ENCODE assay signal across 16 cellular contexts in the genomic region with DNA sequence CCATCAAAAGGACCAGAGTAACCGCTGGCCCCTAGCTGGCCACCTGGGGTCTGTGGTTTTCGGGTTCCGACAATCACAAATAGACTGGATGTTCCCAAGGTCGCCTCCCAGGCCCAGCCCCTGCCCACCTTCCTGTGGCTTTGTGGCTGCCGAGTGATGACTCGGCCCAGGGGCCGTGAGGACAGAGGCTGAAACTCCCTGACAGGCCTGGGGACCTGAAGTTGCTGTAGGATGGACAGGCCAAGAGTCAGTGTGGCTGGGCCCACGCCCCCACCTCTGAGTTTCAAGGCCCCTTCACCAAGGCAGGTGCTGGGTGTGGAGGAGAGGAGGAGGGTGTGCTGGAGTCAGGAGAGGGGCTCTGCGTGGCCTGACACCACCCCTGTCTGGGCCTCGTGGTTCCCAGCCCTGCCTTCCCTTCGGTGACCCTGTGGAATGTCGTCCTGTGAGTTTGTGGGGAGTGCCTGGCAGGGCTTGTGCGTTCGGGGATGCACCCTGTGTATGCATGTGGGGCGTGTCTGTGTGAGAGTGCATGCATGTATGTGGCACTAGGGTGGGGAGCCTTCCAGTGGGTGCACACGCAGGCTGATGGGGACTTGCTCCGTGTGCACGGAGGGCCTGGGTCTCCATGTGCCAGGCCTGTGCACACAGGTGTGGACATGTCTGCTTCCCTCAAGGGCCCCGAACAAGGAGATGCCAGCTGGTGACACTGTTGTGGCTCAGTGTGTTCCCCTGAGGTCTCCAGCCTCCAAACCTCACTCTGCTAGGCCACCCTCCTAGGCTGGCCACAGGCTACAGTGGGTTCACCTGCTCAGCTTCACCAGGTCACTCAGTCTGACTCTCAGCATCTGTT. TPM values are rescaled to one million over a fixed set of nuclear protein-coding genes. Genes with fewer than 3 reads are reported as not detected.
DNase-seq lines count a peak whose midpoint lies in the region; ATAC-seq, FAIRE-seq and TF ChIP-seq lines count a peak whose summit lies in the region.
"Had no signal": no experiment of that assay in that cellular context is flagged by ENCODE, and none has a peak within 500 bp of the region (broad histone marks: within the 10 kb centered on the region; RNA-seq: fewer than 3 reads in every experiment).

No MANE protein-coding gene starts in this region.

- H3K27ac ChIP-seq in DOHH2 (ENCODE audit: low read depth, low read length) (peak overlapping the region; percentile 97), HEK293 (ENCODE audit: extremely low read depth, low read depth, low read length) (no peak overlapping the region), GM12878 (ENCODE audit: control insufficient read depth, insufficient read depth) (peak overlapping the region; percentile 92), caudate nucleus (ENCODE audit: low read depth, low read length) (no peak overlapping the region)

- in situ Hi-C loops in GM12878 (cut with MboI) = no loop called here

- H3K79me2 ChIP-seq in DOHH2 (ENCODE audit: control insufficient read depth, low read length) (peaks cover 45% of the 10 kb centered on the region), GM12878 (ENCODE audit: control insufficient read depth, insufficient read depth, low read length) (peaks cover 46% of the 10 kb centered on the region)

- WGBS in GM12878 (ENCODE audit: insufficient coverage, insufficient replicate concordance, low lambda C conversion rate, missing lambda C conversion rate) = 42% methylated on average over 19 of the region's 19 CpGs

- RAD21 ChIA-PET in GM12878 (lab: Charles Lee; ENCODE audit: unreplicated experiment) = interaction anchor here (1.2 to 6.9 kb wide), 6 partner anchors 10 to 49 kb away, joined by 5 to 57 read pairs (median 7); partner anchors contain the start of gene TAB1

- H3K9ac ChIP-seq in GM12878 (ENCODE audit: control insufficient read depth, insufficient read depth, low read length) = peak overlapping the region; percentile 94
- peak overlapping the region; percentile 36 for H3K9ac ChIP-seq in mucosa of stomach (ENCODE audit: low read length)

- no peak for TF ChIP-seq RAD21 in GM12878 (IDR thresholded peaks at IDR 0.05; ENCODE audit: insufficient read depth, low read depth, low read length)

- H4K20me1 ChIP-seq in DOHH2 (ENCODE audit: control insufficient read depth, insufficient read depth, low read depth, low read length) (no peaks in the 10 kb centered on the region), GM12878 (ENCODE audit: control insufficient read depth, insufficient read depth) (no peaks in the 10 kb centered on the region)

- DNase-seq in GM12878 (ENCODE audit: low read depth, low spot score) = no peak
- DNase-seq in caudate nucleus (lab: John Stamatoyannopoulos, UW) = no peak
- DNase-seq in stimulated activated naive CD4-positive, alpha-beta T cell (lab: John Stamatoyannopoulos, UW) = no peak
- DNase-seq in foreskin melanocyte = no peak
- no peak for DNase-seq in NCI-H1105 treated with DMSO at 0.1 percent for 48 hours (lab: John Stamatoyannopoulos, UW)
- DNase-seq: activated CD4-positive, alpha-beta T cell treated with anti-CD3 and anti-CD28 coated beads for 1 hour; activated naive CD4-positive, alpha-beta T cell treated with Interleukin-2 at 50 U/mL for 16 hours; midbrain; NCI-H1105; stimulated activated CD4-positive, alpha-beta T cell treated with anti-CD3 and anti-CD28 coated beads, Interleukin-2, amount 100 ng/mL, for 48 hours; stimulated activated naive CD8-positive, alpha-beta T cell treated with anti-CD3 and anti-CD28 coated beads, Interleukin-15, Interleukin-2, amounts not matched to agents 100 U/mL and 50 U/mL, for 24 hours had no signal

- peaks cover 30% of the 10 kb centered on the region for H3F3A ChIP-seq in DOHH2 (ENCODE audit: control insufficient read depth, insufficient read depth)

- peaks cover 99% of the 10 kb centered on the region for H3K4me1 ChIP-seq in DOHH2 (ENCODE audit: control insufficient read depth, low read length)
- no peaks in the 10 kb centered on the region for H3K4me1 ChIP-seq in HEK293 (ENCODE audit: control insufficient read depth, insufficient read depth, low read length)
- peaks cover 67% of the 10 kb centered on the region for H3K4me1 ChIP-seq in GM12878 (ENCODE audit: control insufficient read depth, insufficient read depth, low read length)
- peaks cover 63% of the 10 kb centered on the region for H3K4me1 ChIP-seq in mucosa of stomach (ENCODE audit: control insufficient read depth, insufficient read depth, low read length)

- intact Hi-C loops in GM12878 (cut with micrococcal nuclease; ENCODE audit: unreplicated experiment) = loop anchor here (5.0 kb wide), 1 partner anchor 74 kb away; the partner anchor contains the start of gene ATF4

- H2AFZ ChIP-seq in GM12878 (ENCODE audit: control insufficient read depth, low read depth, low read length) = no peak overlapping the region

- no peaks in the 10 kb centered on the region for H3K27me3 ChIP-seq in DOHH2 (ENCODE audit: control insufficient read depth, low read length)
- no peaks in the 10 kb centered on the region for H3K27me3 ChIP-seq in GM12878 (replicated peaks in 1 of 2; ENCODE audit: control insufficient read depth in 2 of 2, insufficient read depth in 2 of 2, low read length in 1 of 2)
- H3K27me3 ChIP-seq in mucosa of stomach (ENCODE audit: control insufficient read depth, insufficient read depth, low read length) = no peaks in the 10 kb centered on the region

- FAIRE-seq in GM12878 (lab: Jason Lieb, UNC) = no peak

- ATAC-seq in GM12878 = peak; percentile 8
- ATAC-seq: SK-N-SH treated with all-trans-retinoic acid at 6 μM for 48 hours; stimulated activated naive CD8-positive, alpha-beta T cell treated with anti-CD3 and anti-CD28 coated beads, Interleukin-15, Interleukin-2, amounts not matched to agents 100 U/mL and 50 U/mL, for 24 hours had no signal

- TF ChIP-seq CTCF in DOHH2 (IDR thresholded peaks at IDR 0.05; ENCODE audit: low read depth, low read length, poor library complexity, severe bottlenecking) (no peak), HEK293 (tag by site-specific recombination; IDR thresholded peaks at IDR 0.05) (no peak), GM12878 (IDR thresholded peaks at IDR 0.05 in 2 of 3, conservative IDR thresholded peaks at IDR 0.05 in 1 of 3; ENCODE audit: control insufficient read depth in 2 of 3, extremely low read depth in 1 of 3, insufficient read depth in 1 of 3, low read depth in 3 of 3, low read length in 3 of 3) (no peak)

- SMC1A ChIA-PET in GM12878 (lab: Charles Lee; ENCODE audit: uncharacterized antibody, unreplicated experiment) = interaction anchor here (0.5 to 5.9 kb wide), 12 partner anchors 11 to 371 kb away, joined by 3 to 50 read pairs (median 4); partner anchors contain the start of genes MIEF1, RPL3 and TAB1

- peak overlapping the region; percentile 70 for H3K4me3 ChIP-seq in DOHH2 (ENCODE audit: low read length)
- H3K4me3 ChIP-seq in HEK293 (ENCODE audit: low read depth, low read length) = no peak overlapping the region
- H3K4me3 ChIP-seq in GM12878 = peak overlapping the region; percentile 94
- no peak overlapping the region for H3K4me3 ChIP-seq in mucosa of stomach (ENCODE audit: low read length)

- peak; percentile 48; the same call in 1 of the 2 replicates for TF ChIP-seq POLR2A in GM12878 (IDR thresholded peaks at IDR 0.05; ENCODE audit: low read depth, low read length)

- H3K4me2 ChIP-seq in DOHH2 (ENCODE audit: low read length) = peak overlapping the region; percentile 87
- H3K4me2 ChIP-seq in GM12878 (ENCODE audit: control insufficient read depth, insufficient read depth) = peak overlapping the region; percentile 99

- TF ChIP-seq EP300 in GM12878 (IDR thresholded peaks at IDR 0.05; ENCODE audit: borderline replicate concordance in 1 of 2, control insufficient read depth in 1 of 2, low read depth in 2 of 2, low read length in 2 of 2) = 0 out of 4 replicates have a peak, but pooled peaks of 1 of the 2 experiments have one; percentile 12

- no TSS peak for BruUV-seq in GM12878 (replicated peaks; lab: Mats Ljungman, UMichigan)

- H3K9me2 ChIP-seq in DOHH2 (replicated peaks; ENCODE audit: control insufficient read depth, low read length) = no peaks in the 10 kb centered on the region

- CTCF ChIA-PET in HEK293 (lab: Yijun Ruan, JAX) = interaction anchor here (1.1 kb wide), 1 partner anchor 12 kb away, joined by 4 read pairs; no protein-coding TSS in a partner anchor
- CTCF ChIA-PET in GM12878 (lab: Yijun Ruan, JAX) = interaction anchor here (1.0 to 5.8 kb wide), 6 partner anchors 8 to 79 kb away, joined by 3 to 27 read pairs (median 12); partner anchors contain the start of gene TAB1

- POLR2A ChIA-PET in HEK293 (lab: Yijun Ruan, JAX) = interaction anchor here (2.1 kb wide), 1 partner anchor 72 kb away, joined by 16 read pairs; the partner anchor contains the start of gene ATF4
- POLR2A ChIA-PET in GM12878 (lab: Charles Lee) = interaction anchor here (0.7 to 4.7 kb wide), 8 partner anchors 10 to 74 kb away, joined by 3 to 38 read pairs (median 12); no protein-coding TSS in a partner anchor

- no peaks in the 10 kb centered on the region for H3K36me3 ChIP-seq in DOHH2 (ENCODE audit: control insufficient read depth, low read length)
- H3K36me3 ChIP-seq in HEK293 (ENCODE audit: control insufficient read depth in 2 of 2, insufficient read depth in 1 of 2, low read length in 2 of 2) = no peaks in the 10 kb centered on the region
- no peaks in the 10 kb centered on the region for H3K36me3 ChIP-seq in GM12878 (ENCODE audit: control insufficient read depth in 2 of 2, insufficient read depth in 2 of 2, low read length in 1 of 2)
- H3K36me3 ChIP-seq in mucosa of stomach (ENCODE audit: control insufficient read depth, insufficient read depth, low read length) = no peaks in the 10 kb centered on the region

- H3K9me3 ChIP-seq in DOHH2 (ENCODE audit: control insufficient read depth, insufficient read depth, low read length) (no peaks in the 10 kb centered on the region), HEK293 (ENCODE audit: control insufficient read depth, insufficient read depth, low read depth, low read length) (no peaks in the 10 kb centered on the region), GM12878 (replicated peaks; ENCODE audit: control insufficient read depth, insufficient read depth, low read length) (no peaks in the 10 kb centered on the region), mucosa of stomach (ENCODE audit: control insufficient read depth, low read length) (no peaks in the 10 kb centered on the region)

RNA-seq across cellular contexts. Expression of gene MGAT3, which starts 8.4 kb away (rescaled TPM):
- total RNA-seq in GM12878 (2013; cell fraction: nucleolus; rRNA removed) = 32.8 and 36.9 TPM in 2 replicates
- total RNA-seq in GM12878 (2014; rRNA removed) (11.3 and 12.0 TPM in 2 replicates), GM12878 (2014; rRNA removed; fragmentation: Illumina TruSeq; extraction: Trizol) (11.8 and 12.5 TPM in 2 replicates), GM12878 (2021) (38.5 and 40.2 TPM in 2 replicates)
- 6.3 TPM for polyA plus RNA-seq in GM12878 (2011; ENCODE audit: low read depth)
- polyA plus RNA-seq in GM12878 (2011; rRNA removed) (9.5 and 16.9 TPM in 2 replicates), GM12878 (2014; fragmentation: Illumina TruSeq; extraction: Trizol) (5.8 and 12.1 TPM in 2 replicates), GM12878 (2014; fragmentation: Nextera tagmentation; extraction: Ambion mirVana) (1 to 10 TPM in 1 of 2 experiments, under 1 TPM in 1; 0.32 to 1.1 TPM), GM12878 (2014; rRNA removed) (23.5 and 25.6 TPM in 2 replicates), GM12878 (2016; fragmentation: Nextera tagmentation; extraction: Ambion mirVana) (1 to 10 TPM; 8.3 to 8.4 TPM)
- 21.5 and 27.7 TPM in 2 replicates for polyA plus RNA-seq in GM12878 (2011; cell fraction: cytosol; rRNA removed)
- 27.2 and 30.1 TPM in 2 replicates for polyA plus RNA-seq in GM12878 (2011; cell fraction: nucleus; rRNA removed)
- polyA plus RNA-seq in GM12878 (2012) = 13.9 and 17.0 TPM in 2 replicates
- 22.1 and 40.9 TPM in 2 replicates for polyA minus RNA-seq in GM12878 (2011; rRNA and poly(A)+ RNA removed)
- polyA minus RNA-seq in GM12878 (2011; cell fraction: cytosol; rRNA and poly(A)+ RNA removed) = 20.5 and 24.1 TPM in 2 replicates
- polyA minus RNA-seq in GM12878 (2011; cell fraction: nucleus; rRNA and poly(A)+ RNA removed) = 8.3 and 15.4 TPM in 2 replicates
- total RNA-seq: pulmonary artery endothelial cell had no signal

RNA-seq across cellular contexts. Expression of gene TAB1, which starts 48.9 kb away (rescaled TPM):
- total RNA-seq in GM12878 (2013; cell fraction: nucleolus; rRNA removed) = 20.8 and 24.4 TPM in 2 replicates
- total RNA-seq in GM12878 (2014; rRNA removed) = 9.0 and 10.6 TPM in 2 replicates
- total RNA-seq in GM12878 (2014; rRNA removed; fragmentation: Illumina TruSeq; extraction: Trizol) = 8.1 and 8.9 TPM in 2 replicates
- 17.3 and 23.4 TPM in 2 replicates for total RNA-seq in GM12878 (2021)
- 6.0 TPM for polyA plus RNA-seq in GM12878 (2011; ENCODE audit: low read depth)
- 7.0 and 14.8 TPM in 2 replicates for polyA plus RNA-seq in GM12878 (2011; rRNA removed)
- 20.3 and 27.2 TPM in 2 replicates for polyA plus RNA-seq in GM12878 (2011; cell fraction: cytosol; rRNA removed)
- 33.3 and 57.0 TPM in 2 replicates for polyA plus RNA-seq in GM12878 (2011; cell fraction: nucleus; rRNA removed)
- polyA plus RNA-seq in GM12878 (2012) = 10.2 and 10.9 TPM in 2 replicates
- 3.9 and 8.1 TPM in 2 replicates for polyA plus RNA-seq in GM12878 (2014; fragmentation: Illumina TruSeq; extraction: Trizol)
- under 1 TPM; 0.40 to 0.57 TPM for polyA plus RNA-seq in GM12878 (2014; fragmentation: Nextera tagmentation; extraction: Ambion mirVana)
- 14.4 and 16.2 TPM in 2 replicates for polyA plus RNA-seq in GM12878 (2014; rRNA removed)
- 10 to 100 TPM; 13.9 to 14.5 TPM for polyA plus RNA-seq in GM12878 (2016; fragmentation: Nextera tagmentation; extraction: Ambion mirVana)
- 17.3 and 21.1 TPM in 2 replicates for polyA minus RNA-seq in GM12878 (2011; rRNA and poly(A)+ RNA removed)
- 12.0 and 12.8 TPM in 2 replicates for polyA minus RNA-seq in GM12878 (2011; cell fraction: cytosol; rRNA and poly(A)+ RNA removed)
- polyA minus RNA-seq in GM12878 (2011; cell fraction: nucleus; rRNA and poly(A)+ RNA removed) = 9.1 and 9.9 TPM in 2 replicates

RNA-seq across cellular contexts. Expression of gene MIEF1, which starts 53.7 kb away (rescaled TPM):
- 32.3 and 33.3 TPM in 2 replicates for total RNA-seq in GM12878 (2013; cell fraction: nucleolus; rRNA removed)
- total RNA-seq in GM12878 (2014; rRNA removed) (27.9 and 28.3 TPM in 2 replicates), GM12878 (2014; rRNA removed; fragmentation: Illumina TruSeq; extraction: Trizol) (24.0 and 26.4 TPM in 2 replicates), GM12878 (2021) (50.9 and 52.3 TPM in 2 replicates)
- polyA plus RNA-seq in GM12878 (2011; ENCODE audit: low read depth) = 17.7 TPM
- polyA plus RNA-seq in GM12878 (2011; rRNA removed) (21.3 and 27.9 TPM in 2 replicates), GM12878 (2014; fragmentation: Illumina TruSeq; extraction: Trizol) (33.1 and 35.8 TPM in 2 replicates), GM12878 (2014; fragmentation: Nextera tagmentation; extraction: Ambion mirVana) (10 to 100 TPM; 12.4 to 13.8 TPM), GM12878 (2014; rRNA removed) (30.6 and 35.2 TPM in 2 replicates), GM12878 (2016; fragmentation: Nextera tagmentation; extraction: Ambion mirVana) (10 to 100 TPM; 43.2 to 46.3 TPM)
- polyA plus RNA-seq in GM12878 (2011; cell fraction: cytosol; rRNA removed) = 29.7 and 30.5 TPM in 2 replicates
- polyA plus RNA-seq in GM12878 (2011; cell fraction: nucleus; rRNA removed) = 19.1 and 27.5 TPM in 2 replicates
- 22.3 and 24.9 TPM in 2 replicates for polyA plus RNA-seq in GM12878 (2012)
- polyA minus RNA-seq in GM12878 (2011; rRNA and poly(A)+ RNA removed) = 40.1 and 42.5 TPM in 2 replicates
- 15.5 and 17.6 TPM in 2 replicates for polyA minus RNA-seq in GM12878 (2011; cell fraction: cytosol; rRNA and poly(A)+ RNA removed)
- polyA minus RNA-seq in GM12878 (2011; cell fraction: nucleus; rRNA and poly(A)+ RNA removed) = 11.0 and 23.4 TPM in 2 replicates

Comparison
In these comparisons a context has a peak if more than half of its experiments do, and no peak if none do; other contexts are left out.
1. H3K27ac ChIP-seq: peak in DOHH2 (single experiment) and GM12878 (single experiment); none in HEK293 (single experiment) and caudate nucleus (single experiment).
2. H3K4me3 ChIP-seq: peak in DOHH2 (single experiment) and GM12878 (single experiment); none in HEK293 (single experiment) and mucosa of stomach (single experiment).